ENCODE assay signal across 8 cellular contexts in the genomic region with DNA sequence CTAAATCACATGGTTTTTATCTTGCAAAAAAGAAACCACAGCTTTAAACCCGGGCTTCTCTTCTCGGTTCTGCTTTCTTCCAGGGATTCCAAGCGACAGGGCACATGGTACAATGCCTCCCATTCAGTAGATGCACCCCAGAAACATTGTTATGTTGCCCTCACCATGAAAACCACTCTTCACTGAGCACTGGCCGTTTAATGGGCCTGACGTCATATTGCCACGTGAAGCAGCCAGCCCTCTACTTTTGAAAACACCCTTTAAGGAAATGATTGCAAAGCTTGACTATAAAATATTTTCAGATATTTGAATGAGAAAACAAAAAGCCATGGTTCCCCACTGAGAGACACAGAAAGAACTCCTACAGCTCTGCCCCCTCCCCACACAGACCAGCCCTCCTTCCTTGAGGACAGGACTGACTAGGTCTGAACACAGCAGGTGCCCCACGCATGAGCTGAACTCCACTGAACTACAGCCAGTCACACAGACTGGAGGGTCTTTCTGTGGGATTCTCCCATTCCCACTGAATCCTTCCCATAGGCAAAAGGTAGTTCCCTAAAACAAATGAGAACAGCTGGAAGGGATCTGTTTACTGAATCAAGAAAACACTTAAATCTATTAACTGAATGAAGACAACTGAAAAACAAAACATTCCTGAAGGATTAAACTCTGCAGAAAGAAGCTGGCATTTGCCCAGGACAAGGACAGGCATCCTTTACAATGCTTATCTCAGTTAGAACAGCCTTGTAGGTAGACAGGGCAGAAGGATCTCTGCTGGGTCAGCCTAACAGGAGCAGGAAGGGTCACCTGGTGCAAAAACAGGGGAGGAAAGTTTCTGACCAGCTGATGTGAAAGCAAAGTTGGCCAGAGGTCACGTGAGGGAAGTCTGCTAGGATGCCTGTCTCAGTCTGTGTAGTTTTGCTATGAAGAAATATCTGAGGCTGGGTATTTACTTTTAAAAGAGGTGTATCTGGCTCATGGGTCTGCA.
DNase-seq lines count a peak whose midpoint lies in the region; TF ChIP-seq lines count a peak whose summit lies in the region.

No MANE protein-coding gene starts in this region.

- H3K9me3 ChIP-seq in GM23248 (ENCODE audit: low read depth) = no peaks in the 10 kb centered on the region

- DNase-seq in GM23248 = peak; percentile 72
- peak; percentile 49 for DNase-seq in RPMI7951 (ENCODE audit: low read depth)
- peak; percentile 50 for DNase-seq in fibroblast of mammary gland (ENCODE audit: low read depth)
- peak; percentile 72 for DNase-seq in retinal pigment epithelial cell (ENCODE audit: low read depth)
- no peak for DNase-seq in DMS114 treated with DMSO at 0.1 percent for 48 hours (lab: John Stamatoyannopoulos, UW; ENCODE audit: unreplicated experiment)
- DNase-seq in endothelial cell (ENCODE audit: low spot score) = no peak
- DNase-seq in activated CD4-positive, CD25-positive, alpha-beta regulatory T cell treated with anti-CD3 and anti-CD28 coated beads, Interleukin-2, amount 50 U/mL, for 72 hours = no peak
- no peak for DNase-seq in retina

- no peaks in the 10 kb centered on the region for H3K4me1 Mint-ChIP-seq in endothelial cell (ENCODE audit: unreplicated experiment)

- no peaks in the 10 kb centered on the region for H3K36me3 ChIP-seq in GM23248 (ENCODE audit: low read depth)

- in situ Hi-C loops in GM23248 (cut with MboI) = no loop called here

- H3K27me3 ChIP-seq in GM23248 (replicated peaks; ENCODE audit: insufficient read depth) = no peaks in the 10 kb centered on the region

- no peak for TF ChIP-seq CTCF in fibroblast of mammary gland (conservative IDR thresholded peaks at IDR 0.05; ENCODE audit: control insufficient read depth, insufficient read depth, low read depth, low read length)
- no peak for TF ChIP-seq CTCF in retinal pigment epithelial cell (conservative IDR thresholded peaks at IDR 0.05; ENCODE audit: low read depth, low read length)
- TF ChIP-seq CTCF in endothelial cell (IDR thresholded peaks at IDR 0.05; ENCODE audit: unreplicated experiment) = no peak

- H3K9me2 ChIP-seq in GM23248 (ENCODE audit: insufficient read depth) = no peaks in the 10 kb centered on the region

- H3K9me3 Mint-ChIP-seq in endothelial cell (ENCODE audit: unreplicated experiment) = no peaks in the 10 kb centered on the region

- H4K20me1 ChIP-seq in GM23248 (ENCODE audit: insufficient read depth) = no peaks in the 10 kb centered on the region

- H3K27ac Mint-ChIP-seq in endothelial cell (ENCODE audit: unreplicated experiment) = no peak overlapping the region

- WGBS in GM23248 (ENCODE audit: low coverage in 1 of 2, low lambda C conversion rate in 2 of 2, missing lambda C conversion rate in 2 of 2), 2 experiments = 38 to 39% methylated on average over 8 of the region's 8 CpGs

- H3K4me3 ChIP-seq in GM23248 = no peak overlapping the region
- H3K4me3 ChIP-seq in fibroblast of mammary gland (ENCODE audit: control insufficient read depth, low read depth, low read length) = no peak overlapping the region
- H3K4me3 ChIP-seq in retinal pigment epithelial cell (ENCODE audit: low read length) = no peak overlapping the region

- H3K4me2 ChIP-seq in GM23248 (ENCODE audit: unreplicated experiment) = peak overlapping the region; percentile 49

- H3K27ac ChIP-seq in GM23248 = peak overlapping the region; percentile 23

- H3K4me1 ChIP-seq in GM23248 (ENCODE audit: insufficient read depth) = peaks cover 21% of the 10 kb centered on the region

- peaks cover 3% of the 10 kb centered on the region for H3K36me3 Mint-ChIP-seq in endothelial cell (ENCODE audit: low read depth, unreplicated experiment)

- 0 out of 2 replicates have a peak overlapping the region, but pooled peaks have one; percentile 15 for H2AFZ ChIP-seq in GM23248

- peaks cover 1% of the 10 kb centered on the region for H3K27me3 Mint-ChIP-seq in endothelial cell (ENCODE audit: unreplicated experiment)

- H3K79me2 ChIP-seq in GM23248 (ENCODE audit: insufficient read depth) = no peaks in the 10 kb centered on the region

- no peak overlapping the region for H3K4me3 Mint-ChIP-seq in endothelial cell (ENCODE audit: unreplicated experiment)

- peak overlapping the region; percentile 11; the same call in 1 of the 2 replicates for H3K9ac ChIP-seq in GM23248

- peaks cover 16% of the 10 kb centered on the region for H3F3A ChIP-seq in GM23248 (ENCODE audit: insufficient read depth)

Comparison
In these comparisons a context has a peak if more than half of its experiments do, and no peak if none do; other contexts are left out.
1. DNase-seq: peak in GM23248 (single experiment), RPMI7951 (single experiment), fibroblast of mammary gland (single experiment) and retinal pigment epithelial cell (single experiment); none in DMS114 treated with DMSO at 0.1 percent for 48 hours (single experiment), endothelial cell (single experiment), activated CD4-positive, CD25-positive, alpha-beta regulatory T cell treated with anti-CD3 and anti-CD28 coated beads, Interleukin-2, amount 50 U/mL, for 72 hours (single experiment) and retina (single experiment).